ENCODE assay signal across 10 cellular contexts in genomic region chr3:11510001-11510760, GRCh38.
DNase-seq lines count a peak whose midpoint lies in the region; TF ChIP-seq lines count a peak whose summit lies in the region.
"Had no signal": no experiment of that assay in that cellular context is flagged by ENCODE, and none has a peak within 500 bp of the region (broad histone marks: within the 10 kb centered on the region; RNA-seq: fewer than 3 reads in every experiment).

No MANE protein-coding gene starts in this region.

- no peak for TF ChIP-seq POLR2A in stomach (IDR thresholded peaks at IDR 0.05)

- H3K4me1 ChIP-seq in stomach, result peaks cover 43 to 56% (median 50%) of the 10 kb centered on the region in 4 donors

- in situ Hi-C loops in KBM-7 (cut with MboI; ENCODE audit: low pct_unique_long_range_greater_than_20kb, low sequenced_read_pairs), result no loop called here

- TF ChIP-seq CTCF in SU-DHL-6 (IDR thresholded peaks at IDR 0.05; ENCODE audit: insufficient read depth, low read length, poor library complexity, severe bottlenecking) (no peak), stomach (IDR thresholded peaks at IDR 0.05) (no peak)

- peak overlapping the region; percentile 36 for H3K4me2 ChIP-seq in SU-DHL-6 (ENCODE audit: low read depth, low read length, poor library complexity, severe bottlenecking)

- H3K36me3 ChIP-seq in SU-DHL-6 (ENCODE audit: low read length) (no peaks in the 10 kb centered on the region), stomach (no peaks in the 10 kb centered on the region)

- peak overlapping the region; percentile 64 for H3K27ac ChIP-seq in SU-DHL-6 (ENCODE audit: low read depth, low read length)
- H3K27ac ChIP-seq in stomach, result peak overlapping the region in 4 of 5 donors; percentile 79 to 81 (median 80)

- no peak for TF ChIP-seq EP300 in stomach (IDR thresholded peaks at IDR 0.05)

- no peak overlapping the region for H3K4me3 ChIP-seq in SU-DHL-6 (ENCODE audit: insufficient read depth, low read length, poor library complexity, severe bottlenecking)
- H3K4me3 ChIP-seq in stomach, result no peak overlapping the region

- H3K9me2 ChIP-seq in SU-DHL-6 (replicated peaks; ENCODE audit: insufficient read depth, low read length), result no peaks in the 10 kb centered on the region

- DNase-seq in KBM-7, result peak; percentile 60
- DNase-seq in iPS-NIHi11 (ENCODE audit: low spot score), result peak; percentile 16
- DNase-seq in stomach, result no peak
- no peak for DNase-seq in stimulated activated CD4-positive, alpha-beta T cell treated with anti-CD3 and anti-CD28 coated beads, Interleukin-15, amount 100 ng/mL, for 24 hours
- DNase-seq in activated CD4-positive, alpha-beta T cell treated with anti-CD3 and anti-CD28 coated beads for 4 hours, result no peak
- DNase-seq in AML-193 (lab: John Stamatoyannopoulos, UW), result no peak
- DNase-seq in stimulated activated CD8-positive, alpha-beta memory T cell treated with anti-CD3 and anti-CD28 coated beads, Interleukin-4, amount 100 ng/mL, for 48 hours, result no peak
- DNase-seq: activated effector memory CD4-positive, alpha-beta T cell treated with Interleukin-2 at 50 U/mL for 16 hours; stimulated activated CD4-positive, alpha-beta T cell treated with anti-CD3 and anti-CD28 coated beads, Interleukin-4, amount 100 ng/mL, for 1 hour had no signal

- no peaks in the 10 kb centered on the region for H4K20me1 ChIP-seq in SU-DHL-6 (ENCODE audit: low read depth, low read length)

- no peaks in the 10 kb centered on the region for H3K27me3 ChIP-seq in SU-DHL-6 (ENCODE audit: low read length)
- no peaks in the 10 kb centered on the region for H3K27me3 ChIP-seq in stomach

- H2AFZ ChIP-seq in SU-DHL-6 (ENCODE audit: low read depth, low read length, severe bottlenecking), result no peak overlapping the region

- WGBS in stomach, 5 donors, result 68 to 76% (median 72%) methylated on average over 10 of the region's 10 CpGs

- intact Hi-C loops in stomach (cut with DNase I; ENCODE audit: low total_unique reads), result no loop called here

- no peaks in the 10 kb centered on the region for H3K9me3 ChIP-seq in SU-DHL-6 (ENCODE audit: insufficient read depth, low read length)
- H3K9me3 ChIP-seq in stomach, result no peaks in the 10 kb centered on the region

- no peaks in the 10 kb centered on the region for H3K79me2 ChIP-seq in SU-DHL-6 (ENCODE audit: insufficient read depth, low read length)

- 0 out of 2 replicates have a peak, but pooled peaks cover 8% of the 10 kb centered on the region for H3F3A ChIP-seq in SU-DHL-6 (ENCODE audit: insufficient read depth)

- no peak overlapping the region for H3K9ac ChIP-seq in SU-DHL-6 (ENCODE audit: low read length)

Comparison
In these comparisons a context has a peak if more than half of its experiments do, and no peak if none do; other contexts are left out.
1. DNase-seq: peak in KBM-7 (single experiment) and iPS-NIHi11 (single experiment); none in stomach (single experiment), stimulated activated CD4-positive, alpha-beta T cell treated with anti-CD3 and anti-CD28 coated beads, Interleukin-15, amount 100 ng/mL, for 24 hours (single experiment), activated CD4-positive, alpha-beta T cell treated with anti-CD3 and anti-CD28 coated beads for 4 hours (0 of 2), AML-193 (0 of 2) and stimulated activated CD8-positive, alpha-beta memory T cell treated with anti-CD3 and anti-CD28 coated beads, Interleukin-4, amount 100 ng/mL, for 48 hours (single experiment).